1 cellular context compared by ENCODE assay signal in genomic region chr5:132635873-132636272, GRCh38.
TF ChIP-seq lines count a peak whose summit lies in the region.

No MANE protein-coding gene starts in this region.

TF ChIP-seq in SK-N-SH treated with all-trans-retinoic acid at 6 μM for 48 hours, 23 proteins besides CTCF, POLR2A, EP300 and RAD21 (continued from another document):
- TF ChIP-seq, protein P1, sequence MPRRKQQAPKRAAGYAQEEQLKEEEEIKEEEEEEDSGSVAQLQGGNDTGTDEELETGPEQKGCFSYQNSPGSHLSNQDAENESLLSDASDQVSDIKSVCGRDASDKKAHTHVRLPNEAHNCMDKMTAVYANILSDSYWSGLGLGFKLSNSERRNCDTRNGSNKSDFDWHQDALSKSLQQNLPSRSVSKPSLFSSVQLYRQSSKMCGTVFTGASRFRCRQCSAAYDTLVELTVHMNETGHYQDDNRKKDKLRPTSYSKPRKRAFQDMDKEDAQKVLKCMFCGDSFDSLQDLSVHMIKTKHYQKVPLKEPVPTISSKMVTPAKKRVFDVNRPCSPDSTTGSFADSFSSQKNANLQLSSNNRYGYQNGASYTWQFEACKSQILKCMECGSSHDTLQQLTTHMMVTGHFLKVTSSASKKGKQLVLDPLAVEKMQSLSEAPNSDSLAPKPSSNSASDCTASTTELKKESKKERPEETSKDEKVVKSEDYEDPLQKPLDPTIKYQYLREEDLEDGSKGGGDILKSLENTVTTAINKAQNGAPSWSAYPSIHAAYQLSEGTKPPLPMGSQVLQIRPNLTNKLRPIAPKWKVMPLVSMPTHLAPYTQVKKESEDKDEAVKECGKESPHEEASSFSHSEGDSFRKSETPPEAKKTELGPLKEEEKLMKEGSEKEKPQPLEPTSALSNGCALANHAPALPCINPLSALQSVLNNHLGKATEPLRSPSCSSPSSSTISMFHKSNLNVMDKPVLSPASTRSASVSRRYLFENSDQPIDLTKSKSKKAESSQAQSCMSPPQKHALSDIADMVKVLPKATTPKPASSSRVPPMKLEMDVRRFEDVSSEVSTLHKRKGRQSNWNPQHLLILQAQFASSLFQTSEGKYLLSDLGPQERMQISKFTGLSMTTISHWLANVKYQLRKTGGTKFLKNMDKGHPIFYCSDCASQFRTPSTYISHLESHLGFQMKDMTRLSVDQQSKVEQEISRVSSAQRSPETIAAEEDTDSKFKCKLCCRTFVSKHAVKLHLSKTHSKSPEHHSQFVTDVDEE (CRISPR knock-in tag; IDR thresholded peaks at IDR 0.05) = no peak
- TF ChIP-seq ESRRG (CRISPR knock-in tag; IDR thresholded peaks at IDR 0.05) = no peak
- no peak for TF ChIP-seq SNAI2 (CRISPR knock-in tag; IDR thresholded peaks at IDR 0.05)
- no peak for TF ChIP-seq BACH2 (CRISPR knock-in tag; IDR thresholded peaks at IDR 0.05; ENCODE audit: borderline replicate concordance)
- TF ChIP-seq, protein P2, sequence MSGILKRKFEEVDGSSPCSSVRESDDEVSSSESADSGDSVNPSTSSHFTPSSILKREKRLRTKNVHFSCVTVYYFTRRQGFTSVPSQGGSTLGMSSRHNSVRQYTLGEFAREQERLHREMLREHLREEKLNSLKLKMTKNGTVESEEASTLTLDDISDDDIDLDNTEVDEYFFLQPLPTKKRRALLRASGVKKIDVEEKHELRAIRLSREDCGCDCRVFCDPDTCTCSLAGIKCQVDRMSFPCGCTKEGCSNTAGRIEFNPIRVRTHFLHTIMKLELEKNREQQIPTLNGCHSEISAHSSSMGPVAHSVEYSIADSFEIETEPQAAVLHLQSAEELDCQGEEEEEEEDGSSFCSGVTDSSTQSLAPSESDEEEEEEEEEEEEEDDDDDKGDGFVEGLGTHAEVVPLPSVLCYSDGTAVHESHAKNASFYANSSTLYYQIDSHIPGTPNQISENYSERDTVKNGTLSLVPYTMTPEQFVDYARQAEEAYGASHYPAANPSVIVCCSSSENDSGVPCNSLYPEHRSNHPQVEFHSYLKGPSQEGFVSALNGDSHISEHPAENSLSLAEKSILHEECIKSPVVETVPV (CRISPR knock-in tag; IDR thresholded peaks at IDR 0.05) = no peak
TF ChIP-seq in SK-N-SH treated with all-trans-retinoic acid at 6 μM for 48 hours: peak in this region for 0.
